ENCODE assay signal across 8 cellular contexts in genomic region chr7:5396542-5396941, GRCh38. TPM values are rescaled to one million over a fixed set of nuclear protein-coding genes. Genes with fewer than 3 reads are reported as not detected.
DNase-seq lines count a peak whose midpoint lies in the region; ATAC-seq and TF ChIP-seq lines count a peak whose summit lies in the region.

No MANE protein-coding gene starts in this region.

- no peaks in the 10 kb centered on the region for H3K9me3 ChIP-seq in hepatocyte (ENCODE audit: low read depth)

- WGBS in hepatocyte (ENCODE audit: low lambda C conversion rate, missing lambda C conversion rate) = 88% methylated on average over 6 of the region's 6 CpGs

- no peaks in the 10 kb centered on the region for H3K9me2 ChIP-seq in hepatocyte (replicated peaks; ENCODE audit: insufficient read depth)

- no peak overlapping the region for H2AFZ ChIP-seq in hepatocyte

- no peaks in the 10 kb centered on the region for H3K36me3 ChIP-seq in hepatocyte (replicated peaks; ENCODE audit: insufficient read depth, low read depth)

- no peaks in the 10 kb centered on the region for H3K4me1 ChIP-seq in hepatocyte (ENCODE audit: insufficient read depth)

- no peak overlapping the region for H3K4me2 ChIP-seq in hepatocyte

- DNase-seq in NCI-H1436 (lab: John Stamatoyannopoulos, UW) = peak; percentile 40
- no peak for DNase-seq in NCI-H1436 treated with DMSO at 0.1 percent for 48 hours (lab: John Stamatoyannopoulos, UW)
- peak; percentile 78 for DNase-seq in RPMI8226
- DNase-seq in activated naive CD4-positive, alpha-beta T cell treated with Interleukin-2 at 50 U/mL for 16 hours = peak; percentile 61
- no peak for DNase-seq in hepatocyte (ENCODE audit: low spot score)
- peak; percentile 29 to 38 (median 29) for DNase-seq in stimulated activated CD4-positive, alpha-beta T cell treated with anti-CD3 and anti-CD28 coated beads, TNF-alpha, amount 100 ng/mL, for 48 hours (ENCODE audit: low read depth in 3 of 3)
- DNase-seq in middle frontal gyrus (ENCODE audit: extremely low spot score, low spot score) = no peak

- H3K79me2 ChIP-seq in hepatocyte = peaks cover 100% of the 10 kb centered on the region

- no peak for TF ChIP-seq CTCF in hepatocyte (IDR thresholded peaks at IDR 0.05; ENCODE audit: poor library complexity)

- H4K20me1 ChIP-seq in hepatocyte (ENCODE audit: insufficient read depth, poor library complexity, severe bottlenecking) = peaks cover 100% of the 10 kb centered on the region

- peak overlapping the region; percentile 16 for H3K27ac ChIP-seq in hepatocyte

- no peaks in the 10 kb centered on the region for H3K27me3 ChIP-seq in hepatocyte

- ATAC-seq in HG03025 (IDR thresholded peaks at IDR 0.05; ENCODE audit: low FRiP score, unreplicated experiment) = peak; percentile 46

- H3K4me3 ChIP-seq in hepatocyte = no peak overlapping the region

RNA-seq across cellular contexts. Expression of gene TNRC18, which starts 27.1 kb away (rescaled TPM):
- 28.2 and 52.8 TPM in 2 replicates for total RNA-seq in hepatocyte
- polyA plus RNA-seq in hepatocyte = 15.2 and 18.1 TPM in 2 replicates

Comparison
In these comparisons a context has a peak if more than half of its experiments do, and no peak if none do; other contexts are left out.
1. DNase-seq: peak in NCI-H1436 (single experiment), RPMI8226 (single experiment), activated naive CD4-positive, alpha-beta T cell treated with Interleukin-2 at 50 U/mL for 16 hours (single experiment) and stimulated activated CD4-positive, alpha-beta T cell treated with anti-CD3 and anti-CD28 coated beads, TNF-alpha, amount 100 ng/mL, for 48 hours (3 of 3); none in NCI-H1436 treated with DMSO at 0.1 percent for 48 hours (single experiment), hepatocyte (single experiment) and middle frontal gyrus (single experiment).